In the genomic region with DNA sequence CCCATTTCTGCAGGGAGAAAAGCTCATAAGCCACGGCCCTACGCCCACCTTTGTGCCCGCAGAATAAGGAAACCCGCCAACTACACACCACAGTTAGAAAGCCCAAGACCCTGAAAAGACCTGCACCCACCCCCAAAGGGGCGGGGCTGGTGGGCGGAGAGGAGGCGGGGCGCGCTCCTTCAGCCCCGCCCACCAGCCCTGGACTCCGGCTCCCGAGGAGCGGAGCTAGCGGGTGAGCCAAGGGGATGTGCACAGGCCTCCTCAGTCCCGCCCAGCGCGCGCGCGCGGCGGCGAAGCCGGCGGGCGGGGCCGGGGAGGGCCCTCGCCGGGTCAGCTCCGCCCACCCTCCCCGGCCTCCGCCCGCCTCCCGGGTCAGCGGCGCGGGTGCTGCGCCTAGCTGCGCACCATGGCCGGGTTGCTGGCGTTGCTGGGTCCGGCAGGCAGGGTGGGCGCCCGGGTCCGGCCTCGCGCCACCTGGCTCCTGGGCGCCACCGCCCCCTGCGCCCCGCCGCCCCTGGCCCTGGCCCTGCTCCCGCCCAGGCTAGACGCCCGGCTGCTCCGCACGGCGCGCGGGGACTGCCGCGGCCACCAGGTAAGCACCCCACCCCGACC, we compare ENCODE assay signal across 8 cellular contexts. TPM values are rescaled to one million over a fixed set of nuclear protein-coding genes. Genes with fewer than 3 reads are reported as not detected.
DNase-seq lines count a peak whose midpoint lies in the region; ATAC-seq and TF ChIP-seq lines count a peak whose summit lies in the region.

A gene with protein sequence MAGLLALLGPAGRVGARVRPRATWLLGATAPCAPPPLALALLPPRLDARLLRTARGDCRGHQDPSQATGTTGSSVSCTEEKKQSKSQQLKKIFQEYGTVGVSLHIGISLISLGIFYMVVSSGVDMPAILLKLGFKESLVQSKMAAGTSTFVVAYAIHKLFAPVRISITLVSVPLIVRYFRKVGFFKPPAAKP (plus strand): TSS at position 375 of the 612 bp plus-strand sequence. CDS start 32 bp downstream, at position 407.

- ATAC-seq in HG03066 (IDR thresholded peaks at IDR 0.05; ENCODE audit: low read depth, unreplicated experiment) (peak; percentile 95), activated B cell treated with CpG ODN at 0.5 μM for 24 hours (ENCODE audit: low read depth) (peak; percentile 100)

- H3K4me3 ChIP-seq in cardiac fibroblast (replicated peaks in 1 of 2; ENCODE audit: low read depth in 2 of 2, low read length in 2 of 2) (peak within 1 kb of the TSS; percentile 84 to 85), smooth muscle cell (peak within 1 kb of the TSS; percentile 97)

- no peaks in the 10 kb centered on the region for H3K27me3 ChIP-seq in smooth muscle cell (ENCODE audit: low read depth)

- H3K4me1 ChIP-seq in smooth muscle cell (ENCODE audit: low read depth) = peaks cover 17% of the 10 kb centered on the region

- H4K20me1 ChIP-seq in smooth muscle cell (ENCODE audit: low read depth) = peaks cover 25% of the 10 kb centered on the region

- CTCF ChIA-PET in activated B cell treated with CpG ODN at 0.5 μM for 24 hours (lab: Charles Lee) = interaction anchor here (1.2 kb wide), 1 partner anchor 193 kb away, joined by 3 read pairs; no protein-coding TSS in a partner anchor

- no peaks in the 10 kb centered on the region for H3K9me3 ChIP-seq in smooth muscle cell (replicated peaks; ENCODE audit: low read depth)

- H3K4me1 Mint-ChIP-seq in activated B cell treated with CpG ODN at 0.5 μM for 24 hours = peaks cover 16% of the 10 kb centered on the region

- no peaks in the 10 kb centered on the region for H3K27me3 Mint-ChIP-seq in activated B cell treated with CpG ODN at 0.5 μM for 24 hours

- POLR2A ChIA-PET in activated B cell treated with CpG ODN at 0.5 μM for 24 hours (lab: Charles Lee) = interaction anchor here (1.0 to 2.1 kb wide), 2 partner anchors 34 to 37 kb away, joined by 3 to 21 read pairs; a partner anchor contains a TSS

- no peaks in the 10 kb centered on the region for H3K9me3 Mint-ChIP-seq in activated B cell treated with CpG ODN at 0.5 μM for 24 hours

- peak within 1 kb of the TSS; percentile 99 for H2AFZ ChIP-seq in smooth muscle cell (ENCODE audit: low read depth)

- H3K79me2 ChIP-seq in smooth muscle cell (ENCODE audit: low read depth) = peaks cover 26% of the 10 kb centered on the region

- DNase-seq in SIG-M5 treated with dmso at 0.1 percent for 504 hours (lab: John Stamatoyannopoulos, UW; ENCODE audit: unreplicated experiment) = peak; percentile 91
- no peak for DNase-seq in SIG-M5 (lab: John Stamatoyannopoulos, UW)
- peak; percentile 91 for DNase-seq in NCI-H2171 (lab: John Stamatoyannopoulos, UW)
- DNase-seq in activated B cell treated with CpG ODN at 0.5 μM for 24 hours = peak; percentile 73
- DNase-seq in cardiac fibroblast (ENCODE audit: low read depth in 2 of 2) = peak; percentile 86 to 92
- DNase-seq in iPS-NIHi7 (ENCODE audit: extremely low spot score) = peak; percentile 99
- DNase-seq in smooth muscle cell (lab: John Stamatoyannopoulos, UW; ENCODE audit: unreplicated experiment) = peak; percentile 59

- H3K27ac Mint-ChIP-seq in activated B cell treated with CpG ODN at 0.5 μM for 24 hours = no peak within 1 kb of the TSS

- intact Hi-C loops in activated B cell treated with CpG ODN at 0.5 μM for 24 hours (cut with micrococcal nuclease) = loop anchor here (1.0 to 2.0 kb wide), 2 partner anchors 34 to 110 kb away; a partner anchor contains a TSS

- H3K36me3 ChIP-seq in smooth muscle cell (ENCODE audit: low read depth) = no peaks in the 10 kb centered on the region

- peaks cover 6% of the 10 kb centered on the region for H3F3A ChIP-seq in smooth muscle cell (ENCODE audit: low read depth)

- peak within 1 kb of the TSS; percentile 84 for H3K4me3 Mint-ChIP-seq in activated B cell treated with CpG ODN at 0.5 μM for 24 hours

- peak within 1 kb of the TSS; percentile 73 for H3K9ac ChIP-seq in smooth muscle cell (ENCODE audit: low read depth)

- whole genome bisulfite sequencing in smooth muscle cell (ENCODE audit: low lambda C conversion rate) = 8% methylated on average over 12 of the region's 63 CpGs

- peak within 1 kb of the TSS; percentile 70 for H3K27ac ChIP-seq in smooth muscle cell (ENCODE audit: low read depth)

- peak within 1 kb of the TSS; percentile 100 for H3K4me2 ChIP-seq in smooth muscle cell

- H3K36me3 Mint-ChIP-seq in activated B cell treated with CpG ODN at 0.5 μM for 24 hours (ENCODE audit: low read depth) = no peaks in the 10 kb centered on the region

- TF ChIP-seq CTCF in activated B cell treated with CpG ODN at 0.5 μM for 24 hours (IDR thresholded peaks at IDR 0.05) = no peak
- TF ChIP-seq CTCF in cardiac fibroblast (IDR thresholded peaks at IDR 0.05; ENCODE audit: low read depth, low read length) = no peak
- TF ChIP-seq CTCF in smooth muscle cell (IDR thresholded peaks at IDR 0.05; ENCODE audit: borderline replicate concordance, insufficient read depth, poor library complexity, severe bottlenecking) = no peak

RNA-seq across cellular contexts. Expression of the gene that starts here (rescaled TPM):
- 5.2 and 5.3 TPM in 2 replicates for total RNA-seq in activated B cell treated with CpG ODN at 0.5 μM for 24 hours
- total RNA-seq in smooth muscle cell = 32.3 and 38.2 TPM in 2 replicates
- polyA plus RNA-seq in smooth muscle cell = 32.0 and 43.7 TPM in 2 replicates
